Comparison of ENCODE assay signal across 8 cellular contexts in the genomic region with DNA sequence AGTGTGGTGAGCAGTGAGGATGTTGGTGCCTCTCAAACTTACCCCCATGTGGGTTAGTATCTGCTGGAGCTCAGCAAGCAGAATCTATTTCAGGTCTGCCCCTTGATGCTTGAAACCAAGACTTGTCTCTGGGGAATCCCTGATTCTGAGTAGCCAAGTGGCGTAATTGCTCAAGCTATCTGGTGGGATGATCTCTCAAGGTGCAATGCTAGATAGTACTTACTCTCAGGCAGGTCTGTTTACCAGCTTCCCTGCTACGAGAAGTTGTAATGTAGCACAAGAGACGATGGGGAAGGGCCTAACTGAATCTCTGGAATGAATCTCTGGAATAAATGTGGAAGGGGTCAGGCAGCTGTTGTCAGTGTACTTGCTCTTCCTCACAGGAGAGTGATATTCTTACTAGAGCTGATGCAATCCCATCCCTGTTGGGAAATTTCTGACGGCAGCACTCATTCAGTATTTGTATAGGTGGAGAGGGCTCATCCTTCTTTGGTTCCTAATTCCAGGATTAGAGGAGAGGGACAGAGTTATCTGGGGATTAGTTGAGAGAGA.
DNase-seq lines count a peak whose midpoint lies in the region; ATAC-seq and TF ChIP-seq lines count a peak whose summit lies in the region.

No MANE protein-coding gene starts in this region.

- peak in 1 of 5 donors; percentile 52 for DNase-seq in CD4-positive, alpha-beta memory T cell
- no peak for DNase-seq in activated T-helper 1 cell treated with anti-CD3 and anti-CD28 coated beads, Interleukin-12 subunit alpha, Interleukin-12 subunit beta, Interleukin-2, Interleukin-4 antibody, amounts not matched to agents 30 ng/mL and 10 ng/mL and 1 ng/mL, durations not matched to agents 14 hours and 24 hours and 36 hours (ENCODE audit: low spot score)
- peak; percentile 80 for DNase-seq in iris pigment epithelial cell (ENCODE audit: low read depth)
- no peak for DNase-seq in upper lobe of right lung
- no peak for DNase-seq in occipital lobe (lab: John Stamatoyannopoulos, UW)
- no peak for DNase-seq in activated effector memory CD4-positive, alpha-beta T cell treated with Interleukin-2 at 50 U/mL for 16 hours

- POLR2A ChIA-PET in CD4-positive, alpha-beta memory T cell (lab: Charles Lee; ENCODE audit: partially characterized antibody) = interaction anchor here (1.0 to 1.1 kb wide), 2 partner anchors 9 to 22 kb away, joined by 3 read pairs; no protein-coding TSS in a partner anchor

- ATAC-seq in GM19043 (IDR thresholded peaks at IDR 0.05; ENCODE audit: low read depth, unreplicated experiment) (peak; percentile 65), HG03354 (IDR thresholded peaks at IDR 0.05; ENCODE audit: poor library complexity, severe bottlenecking, unreplicated experiment) (peak; percentile 73), upper lobe of right lung (peak; percentile 38)

- H3K9me3 Mint-ChIP-seq in CD4-positive, alpha-beta memory T cell = no peaks in the 10 kb centered on the region
- no peaks in the 10 kb centered on the region for H3K9me3 Mint-ChIP-seq in activated T-helper 1 cell treated with anti-CD3 and anti-CD28 coated beads, Interleukin-12 subunit alpha, Interleukin-12 subunit beta, Interleukin-2, Interleukin-4 antibody, amounts not matched to agents 30 ng/mL and 10 ng/mL and 1 ng/mL, durations not matched to agents 14 hours and 24 hours and 36 hours

- peaks cover 59 to 87% (median 76%) of the 10 kb centered on the region in 4 donors for H3K4me1 Mint-ChIP-seq in CD4-positive, alpha-beta memory T cell
- peaks cover 77% of the 10 kb centered on the region for H3K4me1 Mint-ChIP-seq in activated T-helper 1 cell treated with anti-CD3 and anti-CD28 coated beads, Interleukin-12 subunit alpha, Interleukin-12 subunit beta, Interleukin-2, Interleukin-4 antibody, amounts not matched to agents 30 ng/mL and 10 ng/mL and 1 ng/mL, durations not matched to agents 14 hours and 24 hours and 36 hours (ENCODE audit: low read depth)

- no peaks in the 10 kb centered on the region for H3K9me3 ChIP-seq in CD4-positive, alpha-beta memory T cell (ENCODE audit: control insufficient read depth in 1 of 2, low read length in 2 of 2)
- H3K9me3 ChIP-seq in upper lobe of right lung = no peaks in the 10 kb centered on the region

- TF ChIP-seq CTCF in upper lobe of right lung (IDR thresholded peaks at IDR 0.05) = no peak

- peaks cover 87% of the 10 kb centered on the region for H3K4me1 ChIP-seq in CD4-positive, alpha-beta memory T cell (ENCODE audit: insufficient read depth, low read length)
- H3K4me1 ChIP-seq in upper lobe of right lung = peaks cover 59% of the 10 kb centered on the region

- intact Hi-C loops in CD4-positive, alpha-beta memory T cell (cut with micrococcal nuclease) = no loop called here
- intact Hi-C loops in activated T-helper 1 cell treated with anti-CD3 and anti-CD28 coated beads, Interleukin-12 subunit alpha, Interleukin-12 subunit beta, Interleukin-2, Interleukin-4 antibody, amounts not matched to agents 30 ng/mL and 10 ng/mL and 1 ng/mL, durations not matched to agents 14 hours and 24 hours and 36 hours (cut with micrococcal nuclease) = loop anchor here (1.0 to 5.0 kb wide), 2 partner anchors 12 to 57 kb away; no protein-coding TSS in a partner anchor
- intact Hi-C loops in upper lobe of right lung (cut with DNase I) = no loop called here

- no peaks in the 10 kb centered on the region for H3K27me3 ChIP-seq in CD4-positive, alpha-beta memory T cell (ENCODE audit: insufficient read depth, low read length)
- H3K27me3 ChIP-seq in upper lobe of right lung = no peaks in the 10 kb centered on the region

- peak overlapping the region; percentile 32 to 87 (median 79) for H3K27ac Mint-ChIP-seq in CD4-positive, alpha-beta memory T cell
- peak overlapping the region; percentile 38 for H3K27ac Mint-ChIP-seq in activated T-helper 1 cell treated with anti-CD3 and anti-CD28 coated beads, Interleukin-12 subunit alpha, Interleukin-12 subunit beta, Interleukin-2, Interleukin-4 antibody, amounts not matched to agents 30 ng/mL and 10 ng/mL and 1 ng/mL, durations not matched to agents 14 hours and 24 hours and 36 hours

- peak overlapping the region in 5 of 8 donors; percentile 7 to 59 (median 53) for H3K4me3 Mint-ChIP-seq in CD4-positive, alpha-beta memory T cell
- H3K4me3 Mint-ChIP-seq in activated T-helper 1 cell treated with anti-CD3 and anti-CD28 coated beads, Interleukin-12 subunit alpha, Interleukin-12 subunit beta, Interleukin-2, Interleukin-4 antibody, amounts not matched to agents 30 ng/mL and 10 ng/mL and 1 ng/mL, durations not matched to agents 14 hours and 24 hours and 36 hours = peak overlapping the region; percentile 43

- H3K36me3 Mint-ChIP-seq in CD4-positive, alpha-beta memory T cell = peaks cover 6 to 53% of the 10 kb centered on the region in 2 donors
- H3K36me3 Mint-ChIP-seq in activated T-helper 1 cell treated with anti-CD3 and anti-CD28 coated beads, Interleukin-12 subunit alpha, Interleukin-12 subunit beta, Interleukin-2, Interleukin-4 antibody, amounts not matched to agents 30 ng/mL and 10 ng/mL and 1 ng/mL, durations not matched to agents 14 hours and 24 hours and 36 hours (ENCODE audit: low read depth) = peaks cover 9% of the 10 kb centered on the region

- H3K27ac ChIP-seq in CD4-positive, alpha-beta memory T cell (ENCODE audit: low read depth, low read length) = no peak overlapping the region
- no peak overlapping the region for H3K27ac ChIP-seq in upper lobe of right lung

- no peaks in the 10 kb centered on the region for H3K27me3 Mint-ChIP-seq in CD4-positive, alpha-beta memory T cell
- no peaks in the 10 kb centered on the region for H3K27me3 Mint-ChIP-seq in activated T-helper 1 cell treated with anti-CD3 and anti-CD28 coated beads, Interleukin-12 subunit alpha, Interleukin-12 subunit beta, Interleukin-2, Interleukin-4 antibody, amounts not matched to agents 30 ng/mL and 10 ng/mL and 1 ng/mL, durations not matched to agents 14 hours and 24 hours and 36 hours (ENCODE audit: insufficient read depth)

- CTCF ChIA-PET in CD4-positive, alpha-beta memory T cell (lab: Charles Lee; ENCODE audit: partially characterized antibody) = interaction anchor here (1.5 to 20.4 kb wide), 2 partner anchors 11 to 83 kb away, joined by 8 to 820 read pairs; no protein-coding TSS in a partner anchor

- no peaks in the 10 kb centered on the region for H3K36me3 ChIP-seq in CD4-positive, alpha-beta memory T cell (ENCODE audit: insufficient read depth, low read length)
- H3K36me3 ChIP-seq in upper lobe of right lung = peaks cover 8% of the 10 kb centered on the region

- H3K4me3 ChIP-seq in CD4-positive, alpha-beta memory T cell (ENCODE audit: low read length in 2 of 2) = no peak overlapping the region
- H3K4me3 ChIP-seq in upper lobe of right lung = no peak overlapping the region
